ENCODE assay signal across 17 cellular contexts in the genomic region with DNA sequence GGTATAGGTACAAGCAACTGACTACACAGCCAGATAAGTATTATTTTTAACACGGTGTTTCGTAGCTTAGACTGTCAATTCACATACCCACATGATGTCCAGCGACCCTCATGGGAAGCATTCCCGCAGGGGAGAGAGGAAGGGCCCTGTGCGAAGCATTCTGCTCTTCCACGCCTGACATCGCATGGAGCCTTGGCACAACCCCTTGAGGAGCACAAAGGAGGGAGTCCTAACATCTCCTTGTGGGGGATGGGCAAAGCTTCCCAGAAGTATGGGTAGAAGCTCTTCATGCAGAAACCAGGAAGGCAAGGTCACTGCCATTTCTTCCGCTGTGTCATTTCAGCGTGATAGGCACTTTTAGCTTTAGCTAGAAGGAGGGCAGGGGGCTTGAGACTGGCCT. TPM values are rescaled to one million over a fixed set of nuclear protein-coding genes. Genes with fewer than 3 reads are reported as not detected.
A peak's percentile ranks its signal among the peaks of the same experiment; 100 is the strongest.
DNase-seq lines count a peak whose midpoint lies in the region; ATAC-seq and TF ChIP-seq lines count a peak whose summit lies in the region.
"Had no signal": no experiment of that assay in that cellular context is flagged by ENCODE, and none has a peak within 500 bp of the region (broad histone marks: within the 10 kb centered on the region; RNA-seq: fewer than 3 reads in every experiment).

No MANE protein-coding gene starts in this region.

- H3K9ac ChIP-seq in BLaER1 (peak overlapping the region; percentile 32; the same call in 1 of the 2 replicates), MM.1S (ENCODE audit: low read length) (no peak overlapping the region)

- H3K4me3 ChIP-seq in BLaER1 (no peak overlapping the region), MM.1S (ENCODE audit: low read length) (no peak overlapping the region)
- H3K4me3 ChIP-seq: GM23338, thyroid gland had no signal

- H3K9me2 ChIP-seq in MM.1S (replicated peaks; ENCODE audit: insufficient read depth, low read length): no peaks in the 10 kb centered on the region

- DNase-seq in MM.1S: no peak
- no peak for DNase-seq in neural crest cell (ENCODE audit: low read depth, low spot score)
- no peak for DNase-seq in globus pallidus (ENCODE audit: low spot score)
- no peak for DNase-seq in left lobe of liver (ENCODE audit: low spot score)
- no peak for DNase-seq in NOMO-1 (lab: John Stamatoyannopoulos, UW; ENCODE audit: unreplicated experiment in 2 of 2)
- DNase-seq in activated CD4-positive, alpha-beta T cell treated with anti-CD3 and anti-CD28 coated beads, Interleukin-2, amount 50 U/mL, for 48 hours: no peak
- DNase-seq: activated T-cell treated with anti-CD3 and anti-CD28 coated beads, Interleukin-2, amount 50 U/mL, for 1 hour; aorta; C1 segment of cervical spinal cord; NCI-H1417 treated with DMSO at 0.1 percent for 48 hours; posterior cingulate gyrus; thyroid gland had no signal

- no peak overlapping the region for H3K4me3 Mint-ChIP-seq in dendritic cell treated with granulocyte-macrophage colony-stimulating factor and Interleukin-4, amounts not matched to agents 40 ng/mL and 50 ng/mL, for 4 days
- H3K4me3 Mint-ChIP-seq in neural crest cell: no peak overlapping the region
- H3K4me3 Mint-ChIP-seq: GM23338; T-helper 2 cell treated with Interferon-gamma antibody and Interleukin-4, amounts not matched to agents 5 μg/mL and 100 μg/mL, for 36 hours had no signal

- H3K36me3 ChIP-seq in BLaER1: no peaks in the 10 kb centered on the region
- H3K36me3 ChIP-seq in MM.1S (replicated peaks; ENCODE audit: insufficient read depth, low read length): no peaks in the 10 kb centered on the region
- H3K36me3 ChIP-seq: thyroid gland had no signal

- peak overlapping the region; percentile 52; the same call in 1 of the 2 replicates for H3K27ac ChIP-seq in BLaER1
- peak overlapping the region; percentile 80; the same call in 1 of the 2 replicates for H3K27ac ChIP-seq in MM.1S (ENCODE audit: low read length)
- H3K27ac ChIP-seq: thyroid gland had no signal

- H2AFZ ChIP-seq in MM.1S (ENCODE audit: low read length): no peak overlapping the region
- H2AFZ ChIP-seq: GM23338 had no signal

- no peaks in the 10 kb centered on the region for H3K9me3 Mint-ChIP-seq in dendritic cell treated with granulocyte-macrophage colony-stimulating factor and Interleukin-4, amounts not matched to agents 40 ng/mL and 50 ng/mL, for 4 days
- H3K9me3 Mint-ChIP-seq in neural crest cell: peaks cover 3% of the 10 kb centered on the region
- H3K9me3 Mint-ChIP-seq: T-helper 2 cell treated with Interferon-gamma antibody and Interleukin-4, amounts not matched to agents 5 μg/mL and 100 μg/mL, for 36 hours had no signal

- peaks cover 80% of the 10 kb centered on the region for H3K4me1 Mint-ChIP-seq in dendritic cell treated with granulocyte-macrophage colony-stimulating factor and Interleukin-4, amounts not matched to agents 40 ng/mL and 50 ng/mL, for 4 days (ENCODE audit: low read depth)
- H3K4me1 Mint-ChIP-seq in neural crest cell: peaks cover 38% of the 10 kb centered on the region

- H3K27me3 ChIP-seq in BLaER1: no peaks in the 10 kb centered on the region
- no peaks in the 10 kb centered on the region for H3K27me3 ChIP-seq in MM.1S (replicated peaks; ENCODE audit: insufficient read depth, low read length)
- H3K27me3 ChIP-seq: thyroid gland had no signal

- peaks cover 74% of the 10 kb centered on the region for H3K4me1 ChIP-seq in BLaER1
- peaks cover 50% of the 10 kb centered on the region for H3K4me1 ChIP-seq in MM.1S (ENCODE audit: low read length)

- H4K20me1 ChIP-seq in BLaER1: no peaks in the 10 kb centered on the region
- no peaks in the 10 kb centered on the region for H4K20me1 ChIP-seq in MM.1S (ENCODE audit: insufficient read depth, low read length)

- peak overlapping the region; percentile 63 for H3K4me2 ChIP-seq in BLaER1
- no peak overlapping the region for H3K4me2 ChIP-seq in MM.1S (ENCODE audit: low read depth, low read length)
- H3K4me2 ChIP-seq: GM23338 had no signal

- ATAC-seq in left lobe of liver: no peak
- ATAC-seq: GM23338, Panc1 had no signal

- H3K79me2 ChIP-seq in MM.1S (ENCODE audit: low read length): no peaks in the 10 kb centered on the region

- peaks cover 47% of the 10 kb centered on the region for H3F3A ChIP-seq in MM.1S (ENCODE audit: insufficient read depth, low read length)

- intact Hi-C loops in dendritic cell treated with granulocyte-macrophage colony-stimulating factor and Interleukin-4, amounts not matched to agents 40 ng/mL and 50 ng/mL, for 4 days (cut with micrococcal nuclease): no loop called here

- H3K27ac Mint-ChIP-seq in dendritic cell treated with granulocyte-macrophage colony-stimulating factor and Interleukin-4, amounts not matched to agents 40 ng/mL and 50 ng/mL, for 4 days: peak overlapping the region; percentile 61
- H3K27ac Mint-ChIP-seq in neural crest cell (ENCODE audit: unreplicated experiment): peak overlapping the region; percentile 10
- H3K27ac Mint-ChIP-seq: GM23338; T-helper 2 cell treated with Interferon-gamma antibody and Interleukin-4, amounts not matched to agents 5 μg/mL and 100 μg/mL, for 36 hours had no signal

- H3K27me3 Mint-ChIP-seq in dendritic cell treated with granulocyte-macrophage colony-stimulating factor and Interleukin-4, amounts not matched to agents 40 ng/mL and 50 ng/mL, for 4 days: no peaks in the 10 kb centered on the region
- no peaks in the 10 kb centered on the region for H3K27me3 Mint-ChIP-seq in neural crest cell (ENCODE audit: low read depth)

- H3K9me3 ChIP-seq in BLaER1: no peaks in the 10 kb centered on the region
- no peaks in the 10 kb centered on the region for H3K9me3 ChIP-seq in MM.1S (replicated peaks; ENCODE audit: insufficient read depth, low read length)
- H3K9me3 ChIP-seq: thyroid gland had no signal

- H3K36me3 Mint-ChIP-seq in dendritic cell treated with granulocyte-macrophage colony-stimulating factor and Interleukin-4, amounts not matched to agents 40 ng/mL and 50 ng/mL, for 4 days (ENCODE audit: low read depth): no peaks in the 10 kb centered on the region
- no peaks in the 10 kb centered on the region for H3K36me3 Mint-ChIP-seq in neural crest cell (ENCODE audit: low read depth)

- TF ChIP-seq CTCF in MM.1S (IDR thresholded peaks at IDR 0.05; ENCODE audit: low read length) (no peak), neural crest cell (conservative IDR thresholded peaks at IDR 0.05) (no peak)

RNA-seq across cellular contexts. Expression of gene USP3, which starts 28.7 kb away (rescaled TPM):
- total RNA-seq in neural crest cell: 80.0 and 85.7 TPM in 2 replicates
- 22.0 TPM for total RNA-seq in left lobe of liver
